In the genomic region with DNA sequence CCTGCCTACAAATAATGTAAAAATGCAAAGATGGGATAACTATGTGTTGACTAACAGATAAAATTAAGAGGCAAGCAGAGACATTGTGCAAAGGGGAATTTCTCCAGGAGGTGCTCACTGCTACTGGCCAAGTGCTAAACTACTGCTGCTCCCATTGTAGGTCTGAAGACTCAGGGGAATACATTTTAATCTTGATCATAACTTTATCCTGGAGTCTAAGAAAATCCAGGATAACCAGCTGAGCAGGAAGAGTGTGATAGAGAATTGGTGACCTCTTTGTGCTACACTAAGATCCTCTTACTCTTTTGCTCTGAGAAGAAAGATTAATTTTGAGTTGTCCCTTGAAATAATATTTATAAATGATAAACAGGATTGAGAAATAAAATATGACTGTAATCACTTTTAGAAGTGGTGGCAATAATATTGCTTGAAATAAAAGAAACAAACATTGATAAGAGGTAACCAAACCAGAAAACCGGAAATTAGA, we compare ENCODE assay signal across 25 cellular contexts. TPM values are rescaled to one million over a fixed set of nuclear protein-coding genes. Genes with fewer than 3 reads are reported as not detected.
DNase-seq lines count a peak whose midpoint lies in the region; ATAC-seq and TF ChIP-seq lines count a peak whose summit lies in the region.
"Had no signal": no experiment of that assay in that cellular context is flagged by ENCODE, and none has a peak within 500 bp of the region (broad histone marks: within the 10 kb centered on the region; RNA-seq: fewer than 3 reads in every experiment).

No MANE protein-coding gene starts in this region.

- intact Hi-C loops in prostate gland (cut with DNase I): no loop called here

- H3K9me3 ChIP-seq in HEK293 (ENCODE audit: control insufficient read depth, insufficient read depth, low read depth, low read length) (no peaks in the 10 kb centered on the region), prostate gland (no peaks in the 10 kb centered on the region)
- H3K9me3 ChIP-seq: esophagus muscularis mucosa, testis had no signal

- H3K4me3 ChIP-seq in HEK293 (ENCODE audit: low read depth, low read length): no peak overlapping the region
- no peak overlapping the region for H3K4me3 ChIP-seq in prostate gland
- H3K4me3 ChIP-seq: esophagus muscularis mucosa, testis had no signal

- H3K27me3 ChIP-seq in prostate gland (replicated peaks; ENCODE audit: insufficient read depth): no peaks in the 10 kb centered on the region
- H3K27me3 ChIP-seq: esophagus muscularis mucosa, testis had no signal

- DNase-seq in prostate gland (ENCODE audit: low spot score) (no peak), NCI-H2029 (lab: John Stamatoyannopoulos, UW) (no peak), foreskin melanocyte (no peak), SIG-M5 treated with dmso at 0.1 percent for 504 hours (lab: John Stamatoyannopoulos, UW; ENCODE audit: unreplicated experiment) (no peak)
- DNase-seq: activated CD4-positive, CD25-positive, alpha-beta regulatory T cell treated with anti-CD3 and anti-CD28 coated beads, Interleukin-2, amount 50 U/mL, for 72 hours; activated CD8-positive, alpha-beta T cell treated with anti-CD3 and anti-CD28 coated beads, Interleukin-2, amount 10 ng/mL, durations not matched to agents 7 days and 5 days; activated T-cell treated with anti-CD3 and anti-CD28 coated beads for 4 hours; CD4-positive, CD25-positive, alpha-beta regulatory T cell; effector memory CD4-positive, alpha-beta T cell; kidney glomerular epithelial cell; NCI-H1092; NCI-H1930; NCI-H2227 treated with DMSO at 0.1 percent for 48 hours; NCI-H82; nucleus accumbens; stimulated activated CD4-positive, alpha-beta T cell treated with anti-CD3 and anti-CD28 coated beads, Interleukin-1b, Interleukin-23, amount 100 ng/mL, for 48 hours; testis had no signal

- peak; percentile 60 for ATAC-seq in esophagus mucosa
- ATAC-seq: activated CD8-positive, alpha-beta T cell treated with anti-CD3 and anti-CD28 coated beads, Interleukin-2, amount 10 ng/mL, durations not matched to agents 7 days and 5 days; Right ventricle myocardium inferior; stimulated activated effector memory CD8-positive, alpha-beta T cell treated with anti-CD3 and anti-CD28 coated beads, Interleukin-12 subunit alpha, Interleukin-12 subunit beta, amount 100 ng/mL, for 72 hours had no signal

- no peak overlapping the region for H3K27ac ChIP-seq in HEK293 (ENCODE audit: extremely low read depth, low read depth, low read length)
- peak overlapping the region; percentile 92 for H3K27ac ChIP-seq in VCaP
- H3K27ac ChIP-seq in prostate gland: peak overlapping the region; percentile 28 to 81
- H3K27ac ChIP-seq: esophagus muscularis mucosa, HL-60, testis had no signal

- peaks cover 34% of the 10 kb centered on the region for H3K4me1 ChIP-seq in HEK293 (ENCODE audit: control insufficient read depth, insufficient read depth, low read length)
- H3K4me1 ChIP-seq in prostate gland (replicated peaks): no peaks in the 10 kb centered on the region
- H3K4me1 ChIP-seq: esophagus muscularis mucosa, testis had no signal

- H3K36me3 ChIP-seq in HEK293 (ENCODE audit: control insufficient read depth in 2 of 2, insufficient read depth in 1 of 2, low read length in 2 of 2) (no peaks in the 10 kb centered on the region; a peak in 1 of 3 replicates), prostate gland (no peaks in the 10 kb centered on the region)
- H3K36me3 ChIP-seq: esophagus muscularis mucosa had no signal

- CTCF ChIA-PET in HEK293 (lab: Yijun Ruan, JAX): interaction anchor here (0.8 to 1.1 kb wide), 2 partner anchors 23 to 28 kb away, joined by 3 read pairs; no protein-coding TSS in a partner anchor

- POLR2A ChIA-PET in HEK293 (lab: Yijun Ruan, JAX): interaction anchor here (1.3 kb wide), 1 partner anchor 59 kb away, joined by 3 read pairs; the partner anchor contains the start of gene SUPT4H1

- WGBS in prostate gland: 50% methylated on average over 1 of the region's 1 CpG

- no peak for TF ChIP-seq POLR2A in prostate gland (IDR thresholded peaks at IDR 0.05)

- TF ChIP-seq CTCF in HEK293 (tag by site-specific recombination; IDR thresholded peaks at IDR 0.05) (no peak), VCaP (conservative IDR thresholded peaks at IDR 0.05) (no peak), prostate gland (IDR thresholded peaks at IDR 0.05) (no peak)

TF ChIP-seq in HEK293, 187 proteins besides CTCF, POLR2A, EP300 and RAD21:
- TF ChIP-seq ZBTB17 (tag by site-specific recombination; IDR thresholded peaks at IDR 0.05) (peak; percentile 72), ZNF776 (tag by site-specific recombination; IDR thresholded peaks at IDR 0.05; ENCODE audit: borderline replicate concordance) (no peak), OSR2 (tag by site-specific recombination; IDR thresholded peaks at IDR 0.05) (0 out of 2 replicates have a peak, but pooled peaks have one; percentile 58)

RNA-seq across cellular contexts. Expression of gene RNF43, which starts 5.9 kb away (rescaled TPM):
- total RNA-seq in esophagus mucosa: 7.4 TPM
- 10 to 100 TPM; 29.3 to 31.9 TPM for total RNA-seq in prostate gland
- total RNA-seq: skeletal muscle tissue had no signal

RNA-seq across cellular contexts. Expression of gene SUPT4H1, which starts 59.5 kb away (rescaled TPM):
- total RNA-seq in esophagus mucosa: 58.3 TPM
- total RNA-seq in prostate gland: 10 to 100 TPM; 44.8 to 70.0 TPM
